1 cellular context compared by ENCODE assay signal in the genomic region with DNA sequence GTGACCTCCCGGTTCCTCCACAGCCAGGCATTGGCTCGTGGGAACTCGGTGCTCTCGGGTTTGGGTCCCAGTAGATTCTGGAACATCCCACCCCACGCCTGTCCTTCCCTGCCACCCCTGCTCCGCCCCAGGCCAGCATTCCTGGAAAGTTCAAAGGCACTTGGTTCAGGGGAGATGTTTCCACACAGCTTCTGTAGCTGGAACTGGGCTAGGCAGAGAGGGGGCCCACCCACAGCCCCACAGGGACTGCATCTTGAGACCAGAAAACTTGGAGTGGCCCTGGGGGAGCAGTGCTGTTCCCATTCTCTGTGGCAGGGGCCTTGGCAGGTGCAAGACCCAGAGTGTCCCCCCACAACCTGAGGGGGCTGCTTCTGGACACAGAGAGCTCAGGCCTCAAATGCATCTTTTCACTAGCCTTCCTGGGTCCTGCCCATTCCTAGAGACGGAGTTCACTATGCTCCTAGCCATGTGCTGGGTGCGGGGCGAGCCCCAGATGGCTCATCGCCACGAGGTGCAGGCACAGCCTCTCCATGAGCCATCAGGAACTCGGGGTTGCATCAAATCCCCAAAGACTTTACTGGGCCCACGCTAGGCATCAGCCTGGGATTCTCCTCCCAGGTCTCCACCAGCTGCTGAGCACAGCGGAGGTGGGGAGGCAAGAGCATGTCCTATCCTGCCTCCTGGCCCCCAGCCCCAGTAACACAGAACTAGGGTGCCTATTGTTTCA.
TF ChIP-seq lines count a peak whose summit lies in the region.

No MANE protein-coding gene starts in this region.

TF ChIP-seq in HepG2, 621 proteins besides CTCF, POLR2A, EP300 and RAD21 (continued from another document and continues in another):
- peak; percentile 56 for TF ChIP-seq HNF4A (CRISPR knock-in tag; IDR thresholded peaks at IDR 0.05)
- peak; percentile 71; the same call in 1 of the 2 replicates for TF ChIP-seq RXRA (CRISPR knock-in tag; IDR thresholded peaks at IDR 0.05)
- peak; percentile 49; the same call in 1 of the 2 replicates for TF ChIP-seq NR2F6 (IDR thresholded peaks at IDR 0.05)
- peak; percentile 32; the same call in 1 of the 2 replicates for TF ChIP-seq NR2F6 (CRISPR knock-in tag; IDR thresholded peaks at IDR 0.05)
- no peak for TF ChIP-seq PPARG (CRISPR knock-in tag; conservative IDR thresholded peaks at IDR 0.05)
- TF ChIP-seq, protein P1, sequence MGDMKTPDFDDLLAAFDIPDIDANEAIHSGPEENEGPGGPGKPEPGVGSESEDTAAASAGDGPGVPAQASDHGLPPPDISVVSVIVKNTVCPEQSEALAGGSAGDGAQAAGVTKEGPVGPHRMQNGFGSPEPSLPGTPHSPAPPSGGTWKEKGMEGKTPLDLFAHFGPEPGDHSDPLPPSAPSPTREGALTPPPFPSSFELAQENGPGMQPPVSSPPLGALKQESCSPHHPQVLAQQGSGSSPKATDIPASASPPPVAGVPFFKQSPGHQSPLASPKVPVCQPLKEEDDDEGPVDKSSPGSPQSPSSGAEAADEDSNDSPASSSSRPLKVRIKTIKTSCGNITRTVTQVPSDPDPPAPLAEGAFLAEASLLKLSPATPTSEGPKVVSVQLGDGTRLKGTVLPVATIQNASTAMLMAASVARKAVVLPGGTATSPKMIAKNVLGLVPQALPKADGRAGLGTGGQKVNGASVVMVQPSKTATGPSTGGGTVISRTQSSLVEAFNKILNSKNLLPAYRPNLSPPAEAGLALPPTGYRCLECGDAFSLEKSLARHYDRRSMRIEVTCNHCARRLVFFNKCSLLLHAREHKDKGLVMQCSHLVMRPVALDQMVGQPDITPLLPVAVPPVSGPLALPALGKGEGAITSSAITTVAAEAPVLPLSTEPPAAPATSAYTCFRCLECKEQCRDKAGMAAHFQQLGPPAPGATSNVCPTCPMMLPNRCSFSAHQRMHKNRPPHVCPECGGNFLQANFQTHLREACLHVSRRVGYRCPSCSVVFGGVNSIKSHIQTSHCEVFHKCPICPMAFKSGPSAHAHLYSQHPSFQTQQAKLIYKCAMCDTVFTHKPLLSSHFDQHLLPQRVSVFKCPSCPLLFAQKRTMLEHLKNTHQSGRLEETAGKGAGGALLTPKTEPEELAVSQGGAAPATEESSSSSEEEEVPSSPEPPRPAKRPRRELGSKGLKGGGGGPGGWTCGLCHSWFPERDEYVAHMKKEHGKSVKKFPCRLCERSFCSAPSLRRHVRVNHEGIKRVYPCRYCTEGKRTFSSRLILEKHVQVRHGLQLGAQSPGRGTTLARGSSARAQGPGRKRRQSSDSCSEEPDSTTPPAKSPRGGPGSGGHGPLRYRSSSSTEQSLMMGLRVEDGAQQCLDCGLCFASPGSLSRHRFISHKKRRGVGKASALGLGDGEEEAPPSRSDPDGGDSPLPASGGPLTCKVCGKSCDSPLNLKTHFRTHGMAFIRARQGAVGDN (CRISPR knock-in tag; IDR thresholded peaks at IDR 0.05): peak; percentile 82
- TF ChIP-seq ZZZ3 (CRISPR knock-in tag; IDR thresholded peaks at IDR 0.05; ENCODE audit: borderline replicate concordance): 0 out of 2 replicates have a peak, but pooled peaks have one; percentile 1
- TF ChIP-seq GFI1 (CRISPR knock-in tag; IDR thresholded peaks at IDR 0.05; ENCODE audit: borderline replicate concordance): no peak
- TF ChIP-seq, protein P2, sequence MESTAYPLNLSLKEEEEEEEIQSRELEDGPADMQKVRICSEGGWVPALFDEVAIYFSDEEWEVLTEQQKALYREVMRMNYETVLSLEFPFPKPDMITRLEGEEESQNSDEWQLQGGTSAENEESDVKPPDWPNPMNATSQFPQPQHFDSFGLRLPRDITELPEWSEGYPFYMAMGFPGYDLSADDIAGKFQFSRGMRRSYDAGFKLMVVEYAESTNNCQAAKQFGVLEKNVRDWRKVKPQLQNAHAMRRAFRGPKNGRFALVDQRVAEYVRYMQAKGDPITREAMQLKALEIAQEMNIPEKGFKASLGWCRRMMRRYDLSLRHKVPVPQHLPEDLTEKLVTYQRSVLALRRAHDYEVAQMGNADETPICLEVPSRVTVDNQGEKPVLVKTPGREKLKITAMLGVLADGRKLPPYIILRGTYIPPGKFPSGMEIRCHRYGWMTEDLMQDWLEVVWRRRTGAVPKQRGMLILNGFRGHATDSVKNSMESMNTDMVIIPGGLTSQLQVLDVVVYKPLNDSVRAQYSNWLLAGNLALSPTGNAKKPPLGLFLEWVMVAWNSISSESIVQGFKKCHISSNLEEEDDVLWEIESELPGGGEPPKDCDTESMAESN (CRISPR knock-in tag; conservative IDR thresholded peaks at IDR 0.05): no peak
- TF ChIP-seq ZNF772 (CRISPR knock-in tag; IDR thresholded peaks at IDR 0.05): no peak
- no peak for TF ChIP-seq MTF2 (CRISPR knock-in tag; IDR thresholded peaks at IDR 0.05; ENCODE audit: borderline replicate concordance)
- TF ChIP-seq CEBPG (CRISPR knock-in tag; IDR thresholded peaks at IDR 0.05): peak; percentile 51
- TF ChIP-seq XRCC5 (optimal IDR thresholded peaks at IDR 0.05; ENCODE audit: low read length): peak; percentile 54
- peak; percentile 36; the same call in 1 of the 2 replicates for TF ChIP-seq SAP130 (CRISPR knock-in tag; IDR thresholded peaks at IDR 0.05; ENCODE audit: low read depth)
- TF ChIP-seq, protein P3, sequence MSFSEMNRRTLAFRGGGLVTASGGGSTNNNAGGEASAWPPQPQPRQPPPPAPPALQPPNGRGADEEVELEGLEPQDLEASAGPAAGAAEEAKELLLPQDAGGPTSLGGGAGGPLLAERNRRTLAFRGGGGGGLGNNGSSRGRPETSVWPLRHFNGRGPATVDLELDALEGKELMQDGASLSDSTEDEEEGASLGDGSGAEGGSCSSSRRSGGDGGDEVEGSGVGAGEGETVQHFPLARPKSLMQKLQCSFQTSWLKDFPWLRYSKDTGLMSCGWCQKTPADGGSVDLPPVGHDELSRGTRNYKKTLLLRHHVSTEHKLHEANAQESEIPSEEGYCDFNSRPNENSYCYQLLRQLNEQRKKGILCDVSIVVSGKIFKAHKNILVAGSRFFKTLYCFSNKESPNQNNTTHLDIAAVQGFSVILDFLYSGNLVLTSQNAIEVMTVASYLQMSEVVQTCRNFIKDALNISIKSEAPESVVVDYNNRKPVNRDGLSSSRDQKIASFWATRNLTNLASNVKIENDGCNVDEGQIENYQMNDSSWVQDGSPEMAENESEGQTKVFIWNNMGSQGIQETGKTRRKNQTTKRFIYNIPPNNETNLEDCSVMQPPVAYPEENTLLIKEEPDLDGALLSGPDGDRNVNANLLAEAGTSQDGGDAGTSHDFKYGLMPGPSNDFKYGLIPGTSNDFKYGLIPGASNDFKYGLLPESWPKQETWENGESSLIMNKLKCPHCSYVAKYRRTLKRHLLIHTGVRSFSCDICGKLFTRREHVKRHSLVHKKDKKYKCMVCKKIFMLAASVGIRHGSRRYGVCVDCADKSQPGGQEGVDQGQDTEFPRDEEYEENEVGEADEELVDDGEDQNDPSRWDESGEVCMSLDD (CRISPR knock-in tag; IDR thresholded peaks at IDR 0.05; ENCODE audit: borderline replicate concordance): no peak
- TF ChIP-seq ZMAT3 (CRISPR knock-in tag; conservative IDR thresholded peaks at IDR 0.05): 0 out of 2 replicates have a peak, but pooled peaks have one; percentile 18
- 0 out of 2 replicates have a peak, but pooled peaks have one; percentile 28 for TF ChIP-seq ZNF230 (CRISPR knock-in tag; IDR thresholded peaks at IDR 0.05)
- no peak for TF ChIP-seq ZNF282 (IDR thresholded peaks at IDR 0.05; ENCODE audit: partially characterized antibody)
- TF ChIP-seq PAXIP1 (CRISPR knock-in tag; conservative IDR thresholded peaks at IDR 0.05): no peak
- no peak for TF ChIP-seq KLF9 (CRISPR knock-in tag; IDR thresholded peaks at IDR 0.05; ENCODE audit: low read depth)
- peak; percentile 60 for TF ChIP-seq DPF2 (CRISPR knock-in tag; IDR thresholded peaks at IDR 0.05; ENCODE audit: borderline replicate concordance, low read depth)
- TF ChIP-seq HES4 (CRISPR knock-in tag; IDR thresholded peaks at IDR 0.05; ENCODE audit: borderline replicate concordance): peak; percentile 53; the same call in 1 of the 2 replicates
- TF ChIP-seq ZNF34 (CRISPR knock-in tag; IDR thresholded peaks at IDR 0.05; ENCODE audit: borderline replicate concordance): no peak; the same call in 1 of the 2 replicates
- TF ChIP-seq AHDC1 (CRISPR knock-in tag; IDR thresholded peaks at IDR 0.05; ENCODE audit: borderline replicate concordance): 0 out of 2 replicates have a peak, but pooled peaks have one; percentile 15
- no peak for TF ChIP-seq HNRNPH1 (optimal IDR thresholded peaks at IDR 0.05; ENCODE audit: low read depth, low read length)
- TF ChIP-seq ZNF788 (CRISPR knock-in tag; IDR thresholded peaks at IDR 0.05; ENCODE audit: borderline replicate concordance): no peak
- no peak for TF ChIP-seq ZNF121 (CRISPR knock-in tag; IDR thresholded peaks at IDR 0.05)
- 0 out of 2 replicates have a peak, but pooled peaks have one; percentile 40 for TF ChIP-seq HOXA3 (CRISPR knock-in tag; IDR thresholded peaks at IDR 0.05)
- TF ChIP-seq SOX13 (IDR thresholded peaks at IDR 0.05): no peak
- TF ChIP-seq SOX13 (CRISPR knock-in tag; conservative IDR thresholded peaks at IDR 0.05 in 1 of 2, IDR thresholded peaks at IDR 0.05 in 1 of 2): peak in 1 of 2 experiments; percentile 44; a peak in 1 of 4 replicates
- TF ChIP-seq, protein P4, sequence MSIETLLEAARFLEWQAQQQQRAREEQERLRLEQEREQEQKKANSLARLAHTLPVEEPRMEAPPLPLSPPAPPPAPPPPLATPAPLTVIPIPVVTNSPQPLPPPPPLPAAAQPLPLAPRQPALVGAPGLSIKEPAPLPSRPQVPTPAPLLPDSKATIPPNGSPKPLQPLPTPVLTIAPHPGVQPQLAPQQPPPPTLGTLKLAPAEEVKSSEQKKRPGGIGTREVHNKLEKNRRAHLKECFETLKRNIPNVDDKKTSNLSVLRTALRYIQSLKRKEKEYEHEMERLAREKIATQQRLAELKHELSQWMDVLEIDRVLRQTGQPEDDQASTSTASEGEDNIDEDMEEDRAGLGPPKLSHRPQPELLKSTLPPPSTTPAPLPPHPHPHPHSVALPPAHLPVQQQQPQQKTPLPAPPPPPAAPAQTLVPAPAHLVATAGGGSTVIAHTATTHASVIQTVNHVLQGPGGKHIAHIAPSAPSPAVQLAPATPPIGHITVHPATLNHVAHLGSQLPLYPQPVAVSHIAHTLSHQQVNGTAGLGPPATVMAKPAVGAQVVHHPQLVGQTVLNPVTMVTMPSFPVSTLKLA (IDR thresholded peaks at IDR 0.05): peak; percentile 29; the same call in 1 of the 2 replicates
